Comparison of ENCODE assay signal across 8 cellular contexts in genomic region chr5:17229308-17229707, GRCh38. TPM values are rescaled to one million over a fixed set of nuclear protein-coding genes. Genes with fewer than 3 reads are reported as not detected.
DNase-seq lines count a peak whose midpoint lies in the region; ATAC-seq and TF ChIP-seq lines count a peak whose summit lies in the region.

No MANE protein-coding gene starts in this region.

- no peak for TF ChIP-seq POLR2A in prostate gland (IDR thresholded peaks at IDR 0.05)

- peak; percentile 38 for ATAC-seq in GM19023 (IDR thresholded peaks at IDR 0.05; ENCODE audit: unreplicated experiment)
- peak; percentile 42 for ATAC-seq in HG02588 (IDR thresholded peaks at IDR 0.05; ENCODE audit: unreplicated experiment)
- ATAC-seq in activated T-cell treated with anti-CD3 and anti-CD28 coated beads, Interleukin-2, amount 50 U/mL, for 4 hours: no peak

- H3K4me1 ChIP-seq in prostate gland (replicated peaks): peaks cover 3% of the 10 kb centered on the region

- H3K36me3 Mint-ChIP-seq in IgD-negative memory B cell: peaks cover 9% of the 10 kb centered on the region
- H3K36me3 Mint-ChIP-seq in activated CD4-positive, alpha-beta T cell treated with anti-CD3 and anti-CD28 coated beads, Interleukin-2, amount 10 ng/mL, durations not matched to agents 7 days and 5 days (ENCODE audit: low read depth): no peaks in the 10 kb centered on the region
- no peaks in the 10 kb centered on the region for H3K36me3 Mint-ChIP-seq in activated T-cell treated with anti-CD3 and anti-CD28 coated beads, Interleukin-2, amount 50 U/mL, for 4 hours (ENCODE audit: insufficient read depth)

- no peaks in the 10 kb centered on the region for H3K9me3 ChIP-seq in prostate gland

- POLR2A ChIA-PET in activated CD4-positive, alpha-beta T cell treated with anti-CD3 and anti-CD28 coated beads, Interleukin-2, amount 10 ng/mL, durations not matched to agents 7 days and 5 days (lab: Charles Lee): no interaction called here

- H3K27ac Mint-ChIP-seq in IgD-negative memory B cell: peak overlapping the region; percentile 72 to 83 (median 74)
- no peak overlapping the region for H3K27ac Mint-ChIP-seq in activated CD4-positive, alpha-beta T cell treated with anti-CD3 and anti-CD28 coated beads, Interleukin-2, amount 10 ng/mL, durations not matched to agents 7 days and 5 days

- H3K4me1 Mint-ChIP-seq in IgD-negative memory B cell: peaks cover 58 to 76% (median 66%) of the 10 kb centered on the region in 3 donors
- H3K4me1 Mint-ChIP-seq in activated CD4-positive, alpha-beta T cell treated with anti-CD3 and anti-CD28 coated beads, Interleukin-2, amount 10 ng/mL, durations not matched to agents 7 days and 5 days: peaks cover 5% of the 10 kb centered on the region
- H3K4me1 Mint-ChIP-seq in activated T-cell treated with anti-CD3 and anti-CD28 coated beads, Interleukin-2, amount 50 U/mL, for 4 hours (ENCODE audit: low read depth): no peaks in the 10 kb centered on the region

- no peak for DNase-seq in prostate gland (ENCODE audit: low spot score)
- DNase-seq in stimulated activated CD4-positive, alpha-beta T cell treated with anti-CD3 and anti-CD28 coated beads, Interleukin-4, amount 100 ng/mL, for 4 hours: no peak
- no peak for DNase-seq in activated CD4-positive, alpha-beta T cell treated with anti-CD3 and anti-CD28 coated beads, Interleukin-2, amount 10 ng/mL, durations not matched to agents 7 days and 5 days
- DNase-seq in NCI-H1417 (lab: John Stamatoyannopoulos, UW): no peak
- no peak for DNase-seq in activated T-cell treated with anti-CD3 and anti-CD28 coated beads, Interleukin-2, amount 50 U/mL, for 4 hours

- peak overlapping the region; percentile 9 to 20 for H3K27ac ChIP-seq in prostate gland

- TF ChIP-seq CTCF in prostate gland (IDR thresholded peaks at IDR 0.05): no peak

- CTCF ChIA-PET in activated CD4-positive, alpha-beta T cell treated with anti-CD3 and anti-CD28 coated beads, Interleukin-2, amount 10 ng/mL, durations not matched to agents 7 days and 5 days (lab: Charles Lee): no interaction called here

- no peaks in the 10 kb centered on the region for H3K27me3 ChIP-seq in prostate gland (replicated peaks; ENCODE audit: insufficient read depth)

- H3K4me3 Mint-ChIP-seq in IgD-negative memory B cell: peak overlapping the region in 3 of 4 donors; percentile 7 to 74 (median 67)
- no peak overlapping the region for H3K4me3 Mint-ChIP-seq in activated CD4-positive, alpha-beta T cell treated with anti-CD3 and anti-CD28 coated beads, Interleukin-2, amount 10 ng/mL, durations not matched to agents 7 days and 5 days
- H3K4me3 Mint-ChIP-seq in activated T-cell treated with anti-CD3 and anti-CD28 coated beads, Interleukin-2, amount 50 U/mL, for 4 hours: no peak overlapping the region

- no peaks in the 10 kb centered on the region for H3K36me3 ChIP-seq in prostate gland

- no peaks in the 10 kb centered on the region for H3K9me3 Mint-ChIP-seq in IgD-negative memory B cell
- H3K9me3 Mint-ChIP-seq in activated CD4-positive, alpha-beta T cell treated with anti-CD3 and anti-CD28 coated beads, Interleukin-2, amount 10 ng/mL, durations not matched to agents 7 days and 5 days: no peaks in the 10 kb centered on the region
- H3K9me3 Mint-ChIP-seq in activated T-cell treated with anti-CD3 and anti-CD28 coated beads, Interleukin-2, amount 50 U/mL, for 4 hours: peaks cover 6% of the 10 kb centered on the region

- 52% methylated on average over 4 of the region's 4 CpGs for WGBS in prostate gland

- H3K27me3 Mint-ChIP-seq in IgD-negative memory B cell: peaks cover 2% of the 10 kb centered on the region
- H3K27me3 Mint-ChIP-seq in activated CD4-positive, alpha-beta T cell treated with anti-CD3 and anti-CD28 coated beads, Interleukin-2, amount 10 ng/mL, durations not matched to agents 7 days and 5 days: no peaks in the 10 kb centered on the region
- no peaks in the 10 kb centered on the region for H3K27me3 Mint-ChIP-seq in activated T-cell treated with anti-CD3 and anti-CD28 coated beads, Interleukin-2, amount 50 U/mL, for 4 hours (ENCODE audit: low read depth)

- intact Hi-C loops in prostate gland (cut with DNase I): no loop called here

- no peak overlapping the region for H3K4me3 ChIP-seq in prostate gland

RNA-seq across cellular contexts. Expression of gene BASP1, which starts 11.9 kb away (rescaled TPM):
- polyA plus RNA-seq in IgD-negative memory B cell: 149 TPM
- 100 to 1,000 TPM; 142 to 346 TPM for total RNA-seq in prostate gland
- under 1 TPM; 0.15 to 0.42 TPM for total RNA-seq in activated CD4-positive, alpha-beta T cell treated with anti-CD3 and anti-CD28 coated beads, Interleukin-2, amount 10 ng/mL, durations not matched to agents 7 days and 5 days
- total RNA-seq in activated T-cell treated with anti-CD3 and anti-CD28 coated beads, Interleukin-2, amount 50 U/mL, for 4 hours: 10 to 100 TPM in 1 of 3 donors, 1 to 10 TPM in 2; 4.3 to 12.3 (median 4.7) TPM

Comparison
In these comparisons a context has a peak if more than half of its experiments do, and no peak if none do; other contexts are left out.
1. ATAC-seq: peak in GM19023 (single experiment) and HG02588 (single experiment); none in activated T-cell treated with anti-CD3 and anti-CD28 coated beads, Interleukin-2, amount 50 U/mL, for 4 hours (0 of 2).
2. H3K4me3 Mint-ChIP-seq: peak in IgD-negative memory B cell (3 of 4); none in activated CD4-positive, alpha-beta T cell treated with anti-CD3 and anti-CD28 coated beads, Interleukin-2, amount 10 ng/mL, durations not matched to agents 7 days and 5 days (single experiment) and activated T-cell treated with anti-CD3 and anti-CD28 coated beads, Interleukin-2, amount 50 U/mL, for 4 hours (single experiment).
3. RNA of gene BASP1, which starts 11.9 kb away (total RNA-seq): 142 to 346 TPM in prostate gland; 4.3 to 12.3 TPM in activated T-cell treated with anti-CD3 and anti-CD28 coated beads, Interleukin-2, amount 50 U/mL, for 4 hours and 0.15 to 0.42 TPM in activated CD4-positive, alpha-beta T cell treated with anti-CD3 and anti-CD28 coated beads, Interleukin-2, amount 10 ng/mL, durations not matched to agents 7 days and 5 days; every median in the first group is over 10 times any median in the second.